26 cellular contexts compared by ENCODE assay signal in genomic region chr12:120342567-120343537, GRCh38. TPM values are rescaled to one million over a fixed set of nuclear protein-coding genes. Genes with fewer than 3 reads are reported as not detected.
DNase-seq lines count a peak whose midpoint lies in the region; ATAC-seq, FAIRE-seq and TF ChIP-seq lines count a peak whose summit lies in the region.
"Had no signal": no experiment of that assay in that cellular context is flagged by ENCODE, and none has a peak within 500 bp of the region (broad histone marks: within the 10 kb centered on the region; RNA-seq: fewer than 3 reads in every experiment).

No MANE protein-coding gene starts in this region.

- TF ChIP-seq POLR2A in H1 (IDR thresholded peaks at IDR 0.05; ENCODE audit: control extremely low read depth in 1 of 2, low read depth in 2 of 2, low read length in 2 of 2), result 0 out of 3 replicates have a peak, but pooled peaks of 1 of the 2 experiments have one; percentile 24

- H3K18ac ChIP-seq in H1 (ENCODE audit: extremely low read depth, low read length), result no peak overlapping the region

- no peaks in the 10 kb centered on the region for H3K79me1 ChIP-seq in H1 (ENCODE audit: low read depth, low read length)

- WGBS in H1 (ENCODE audit: extremely low coverage in 1 of 2, insufficient coverage in 1 of 2, insufficient read length in 1 of 2, insufficient replicate concordance in 2 of 2, low coverage in 1 of 2, low lambda C conversion rate in 2 of 2, missing lambda C conversion rate in 1 of 2), 2 experiments, result 65% methylated on average over 16 of the region's 30 CpGs; no CpG with 5 or more reads in 1 of the 2 experiments

- no peaks in the 10 kb centered on the region for H3K27me3 ChIP-seq in GM23338 (ENCODE audit: insufficient read depth)
- H3K27me3 ChIP-seq in H1 (replicated peaks in 1 of 4; ENCODE audit: control insufficient read depth in 3 of 4, extremely low read depth in 1 of 4, insufficient read depth in 3 of 4, low read length in 3 of 4), result no peaks in the 10 kb centered on the region
- H3K27me3 ChIP-seq in left lung, result no peaks in the 10 kb centered on the region
- H3K27me3 ChIP-seq: BLaER1, SJCRH30 had no signal

- H2BK20ac ChIP-seq in H1 (ENCODE audit: low read length), result no peak overlapping the region

- peak; percentile 54 for DNase-seq in GM23338 (ENCODE audit: low spot score)
- DNase-seq in H1 (ENCODE audit: low read depth in 1 of 2, low spot score in 2 of 2), result peak in 1 of 2 experiments; percentile 52
- no peak for DNase-seq in nephron progenitor cell
- no peak for DNase-seq in left lung
- DNase-seq: CD4-positive, alpha-beta T cell; COR-L47; DMS 273 treated with DMSO at 0.1 percent for 48 hours; DMS79 treated with DMSO at 0.1 percent for 48 hours; Karpas-422; MV-4-11; NCI-H1694; NCI-H2081; NCI-H2171 treated with DMSO at 0.1 percent for 48 hours; NCI-H526; OCI-M1; SJCRH30; T-cell had no signal

- no peak overlapping the region for H4K5ac ChIP-seq in H1 (ENCODE audit: insufficient read length, low read depth, low read length)

- no peak overlapping the region for H2BK15ac ChIP-seq in H1 (ENCODE audit: low read length)

- H3K9ac ChIP-seq in H1 (replicated peaks in 1 of 4; ENCODE audit: extremely low read depth in 1 of 4, low read depth in 3 of 4, low read length in 3 of 4), result no peak overlapping the region
- H3K9ac ChIP-seq: BLaER1 had no signal

- H3K27ac Mint-ChIP-seq in GM23338 (no peak overlapping the region), nephron progenitor cell (peak overlapping the region; percentile 92)
- H3K27ac Mint-ChIP-seq: CD4-positive, alpha-beta T cell; T-cell had no signal

- H3K9me3 ChIP-seq in H1 (ENCODE audit: insufficient read depth in 2 of 2, low read depth in 1 of 2, low read length in 1 of 2) (peaks cover under 1 to 3% of the 10 kb centered on the region in 2 experiments), left lung (peaks cover 0 to 4% of the 10 kb centered on the region in 2 donors)

- no peak for TF ChIP-seq EP300 in H1 (IDR thresholded peaks at IDR 0.05; ENCODE audit: borderline replicate concordance in 1 of 2, low read depth in 2 of 2, low read length in 2 of 2)

- H3K4me2 ChIP-seq in GM23338, result peak overlapping the region; percentile 43; the same call in 1 of the 2 replicates
- no peak overlapping the region; a peak in 2 of 4 replicates for H3K4me2 ChIP-seq in H1 (ENCODE audit: insufficient read depth in 1 of 2, low read depth in 2 of 2, low read length in 2 of 2)
- H3K4me2 ChIP-seq: BLaER1 had no signal

- FAIRE-seq in H1 (lab: Jason Lieb, UNC), result no peak
- FAIRE-seq: GM12878, HTR-8/SVneo, RCC 7860 had no signal

- no peak overlapping the region for H2AK5ac ChIP-seq in H1 (ENCODE audit: low read depth, low read length)

- H3K4me3 Mint-ChIP-seq in GM23338 (no peak overlapping the region), nephron progenitor cell (no peak overlapping the region)
- H3K4me3 Mint-ChIP-seq: CD4-positive, alpha-beta T cell; T-cell had no signal

- no peak overlapping the region for H3K14ac ChIP-seq in H1 (ENCODE audit: insufficient read length)

- H3K79me2 ChIP-seq in GM23338 (replicated peaks; ENCODE audit: insufficient read depth), result no peaks in the 10 kb centered on the region
- H3K79me2 ChIP-seq in H1 (ENCODE audit: control insufficient read depth in 1 of 2, insufficient read depth in 2 of 2, low read length in 2 of 2), result no peaks in the 10 kb centered on the region

- no peaks in the 10 kb centered on the region for H3F3A ChIP-seq in GM23338 (replicated peaks; ENCODE audit: low read depth)

- H3K27ac ChIP-seq in GM23338 (ENCODE audit: low read depth) (no peak overlapping the region), H1 (ENCODE audit: low read depth, low read length) (no peak overlapping the region), left lung (no peak overlapping the region)
- H3K27ac ChIP-seq: BLaER1, SJCRH30 had no signal

- H3K4me1 Mint-ChIP-seq in GM23338 (peaks cover 4% of the 10 kb centered on the region; the same call in 1 of the 3 replicates), nephron progenitor cell (peaks cover 8% of the 10 kb centered on the region)
- H3K4me1 Mint-ChIP-seq: T-cell had no signal

- H3K4ac ChIP-seq in H1 (replicated peaks; ENCODE audit: insufficient read length, low read depth, low read length), result no peak overlapping the region

- POLR2A ChIA-PET in H1 (lab: Charles Lee; ENCODE audit: partially characterized antibody), result interaction anchor here (0.6 to 2.9 kb wide), 7 partner anchors 8 to 84 kb away, joined by 3 to 13 read pairs (median 4); no protein-coding TSS in a partner anchor

- no peaks in the 10 kb centered on the region for H3K23me2 ChIP-seq in H1 (ENCODE audit: low read depth, low read length)

- no peak overlapping the region for H3K56ac ChIP-seq in H1 (replicated peaks; ENCODE audit: insufficient read length, low read depth, low read length)

- H3K9me2 ChIP-seq in GM23338 (ENCODE audit: insufficient read depth), result no peaks in the 10 kb centered on the region

- CTCF ChIA-PET in H1 (lab: Charles Lee; ENCODE audit: partially characterized antibody), result interaction anchor here (0.6 to 3.1 kb wide), 6 partner anchors 16 to 97 kb away, joined by 3 to 13 read pairs (median 3); no protein-coding TSS in a partner anchor

- peaks cover 30% of the 10 kb centered on the region for H3K27me3 Mint-ChIP-seq in GM23338 (ENCODE audit: insufficient read depth, low read depth, poor library complexity)
- H3K27me3 Mint-ChIP-seq in nephron progenitor cell (ENCODE audit: low read depth, poor library complexity), result peaks cover 7% of the 10 kb centered on the region

- ATAC-seq in GM23338, result peak; percentile 73
- ATAC-seq in GM21367 (IDR thresholded peaks at IDR 0.05; ENCODE audit: unreplicated experiment), result no peak
- ATAC-seq in left lung, result no peak
- ATAC-seq in GM19463 (IDR thresholded peaks at IDR 0.05; ENCODE audit: unreplicated experiment), result no peak
- no peak for ATAC-seq in HG03025 (IDR thresholded peaks at IDR 0.05; ENCODE audit: low FRiP score, unreplicated experiment)
- ATAC-seq: GM12878, T-cell had no signal

- no peak for TF ChIP-seq RAD21 in H1 (IDR thresholded peaks at IDR 0.05 in 1 of 2, conservative IDR thresholded peaks at IDR 0.05 in 1 of 2; ENCODE audit: low read depth in 2 of 2, low read length in 2 of 2)

- no peak overlapping the region for H2BK5ac ChIP-seq in H1 (ENCODE audit: low read depth, low read length)

- TF ChIP-seq CTCF in GM23338 (conservative IDR thresholded peaks at IDR 0.05; ENCODE audit: low read depth in 2 of 2) (no peak), H1 (IDR thresholded peaks at IDR 0.05; ENCODE audit: control extremely low read depth in 1 of 3, insufficient read depth in 1 of 3, low read depth in 1 of 3, low read length in 3 of 3) (no peak), nephron progenitor cell (IDR thresholded peaks at IDR 0.05) (no peak), left lung (IDR thresholded peaks at IDR 0.05) (no peak)

- H2BK12ac ChIP-seq in H1 (ENCODE audit: low read depth, low read length), result no peak overlapping the region

- H4K8ac ChIP-seq in H1 (ENCODE audit: extremely low read depth, insufficient read depth, low read length), result peak overlapping the region; percentile 85; the same call in 1 of the 2 replicates

- H3K36me3 Mint-ChIP-seq in GM23338 (ENCODE audit: low read depth) (peaks cover 45% of the 10 kb centered on the region), nephron progenitor cell (ENCODE audit: low read depth) (peaks cover 38% of the 10 kb centered on the region)

- no peak overlapping the region for H4K91ac ChIP-seq in H1 (replicated peaks; ENCODE audit: insufficient read length, low read length)

- no peak overlapping the region; the same call in 1 of the 2 replicates for H2AFZ ChIP-seq in GM23338
- H2AFZ ChIP-seq in H1 (ENCODE audit: low read length), result no peak overlapping the region

- H4K20me1 ChIP-seq in GM23338 (replicated peaks; ENCODE audit: insufficient read depth) (no peaks in the 10 kb centered on the region), H1 (replicated peaks in 1 of 2; ENCODE audit: control insufficient read depth in 1 of 2, insufficient read depth in 2 of 2, low read length in 2 of 2) (peaks cover 0 to 2% of the 10 kb centered on the region in 2 experiments)
- H4K20me1 ChIP-seq: BLaER1 had no signal

- H3K4me3 ChIP-seq in GM23338, result peak overlapping the region; percentile 30; the same call in 1 of the 2 replicates
- H3K4me3 ChIP-seq in H1 (ENCODE audit: extremely low read depth in 1 of 4, insufficient read depth in 2 of 4, low read depth in 3 of 4, low read length in 4 of 4), result 0 out of 8 replicates have a peak overlapping the region, but pooled peaks of 1 of the 4 experiments have one; percentile 9
- no peak overlapping the region for H3K4me3 ChIP-seq in left lung
- H3K4me3 ChIP-seq: BLaER1, GM12878, SJCRH30 had no signal

- H3K4me1 ChIP-seq in GM23338 (ENCODE audit: insufficient read depth) (no peaks in the 10 kb centered on the region), H1 (replicated peaks in 1 of 4; ENCODE audit: control insufficient read depth in 3 of 4, insufficient read depth in 4 of 4, low read length in 3 of 4) (peaks cover 0 to 9% (median 4%) of the 10 kb centered on the region in 4 experiments; a peak in 5 of 7 replicates), left lung (no peaks in the 10 kb centered on the region)
- H3K4me1 ChIP-seq: SJCRH30 had no signal

- H3K36me3 ChIP-seq in GM23338 (ENCODE audit: insufficient read depth), result no peaks in the 10 kb centered on the region
- peaks cover 5 to 38% (median 24%) of the 10 kb centered on the region in 4 experiments; a peak in 6 of 8 replicates for H3K36me3 ChIP-seq in H1 (ENCODE audit: control insufficient read depth in 2 of 4, insufficient read depth in 4 of 4, low read length in 3 of 4)
- H3K36me3 ChIP-seq in left lung, result no peaks in the 10 kb centered on the region
- H3K36me3 ChIP-seq: BLaER1, SJCRH30 had no signal

- H3K23ac ChIP-seq in H1 (ENCODE audit: insufficient read length), result no peak overlapping the region

- no peak overlapping the region for H2BK120ac ChIP-seq in H1 (replicated peaks; ENCODE audit: low read depth, low read length)

- intact Hi-C loops in left lung (cut with DNase I), result no loop called here

- peaks cover 15% of the 10 kb centered on the region for H3K9me3 Mint-ChIP-seq in GM23338
- H3K9me3 Mint-ChIP-seq in nephron progenitor cell, result peaks cover 20% of the 10 kb centered on the region

RNA-seq across cellular contexts. Expression of gene PLA2G1B, which starts 15.3 kb away (rescaled TPM):
- total RNA-seq in GM23338 (2014; rRNA removed; shearing (Covaris generic)), result not detected in 2 replicates
- polyA plus RNA-seq in GM23338 (2016; fragmentation: Nextera tagmentation; extraction: Ambion mirVana) (not detected in 2 replicates), H1 (2011; rRNA removed) (0.19 TPM in 1 of 2 replicates, not detected in the other)
- total RNA-seq in H1 (2021; fragmentation: NEBNext Ultra II Directional; extraction: Animal tissue kit (Norgen Biotek cat#: 25700)), result not detected in 2 replicates
- polyA plus RNA-seq in H1 (2011; cell fraction: cytosol; rRNA removed), result not detected
- polyA plus RNA-seq in H1 (2011; cell fraction: nucleus; rRNA removed), result not detected
- not detected in 4 replicates for polyA plus RNA-seq in H1 (2012, experiment 1 of 2)
- not detected for polyA plus RNA-seq in H1 (2012, experiment 2 of 2)
- not detected for polyA plus RNA-seq in H1 (2013, experiment 1 of 2)
- polyA plus RNA-seq in H1 (2013, experiment 2 of 2), result not detected
- polyA minus RNA-seq in H1 (2011; rRNA and poly(A)+ RNA removed), result not detected in 2 replicates
- polyA minus RNA-seq in H1 (2011; cell fraction: cytosol; rRNA and poly(A)+ RNA removed), result not detected
- polyA minus RNA-seq in H1 (2011; cell fraction: nucleus; rRNA and poly(A)+ RNA removed), result not detected
- total RNA-seq in left lung, result 10 to 100 TPM in 1 of 2 donors, 1 to 10 TPM in 1; 4.7 to 76.9 TPM
- total RNA-seq: CD4-positive, alpha-beta T cell; GM12878; H4; M059J; SJCRH30 had no signal
- polyA plus RNA-seq: GM12878 had no signal

RNA-seq across cellular contexts. Expression of gene MSI1, which starts 26.1 kb away (rescaled TPM):
- 8.1 and 12.8 TPM in 2 replicates for total RNA-seq in GM23338 (2014; rRNA removed; shearing (Covaris generic))
- polyA plus RNA-seq in GM23338 (2016; fragmentation: Nextera tagmentation; extraction: Ambion mirVana) (16.9 and 19.2 TPM in 2 replicates), H1 (2011; rRNA removed) (13.5 and 19.2 TPM in 2 replicates)
- 51.9 and 53.1 TPM in 2 replicates for total RNA-seq in H1 (2021; fragmentation: NEBNext Ultra II Directional; extraction: Animal tissue kit (Norgen Biotek cat#: 25700))
- 16.5 TPM for polyA plus RNA-seq in H1 (2011; cell fraction: cytosol; rRNA removed)
- polyA plus RNA-seq in H1 (2011; cell fraction: nucleus; rRNA removed), result 52.5 TPM
- polyA plus RNA-seq in H1 (2012, experiment 1 of 2), result 40.8 to 47.7 TPM (median 43.9 TPM) in 4 replicates
- 28.7 TPM for polyA plus RNA-seq in H1 (2012, experiment 2 of 2)
- polyA plus RNA-seq in H1 (2013, experiment 1 of 2), result 16.6 TPM
- polyA plus RNA-seq in H1 (2013, experiment 2 of 2), result 16.5 TPM
- polyA minus RNA-seq in H1 (2011; rRNA and poly(A)+ RNA removed), result 11.5 and 11.6 TPM in 2 replicates
- 26.4 TPM for polyA minus RNA-seq in H1 (2011; cell fraction: cytosol; rRNA and poly(A)+ RNA removed)
- polyA minus RNA-seq in H1 (2011; cell fraction: nucleus; rRNA and poly(A)+ RNA removed), result 9.0 TPM
- total RNA-seq in left lung, result 1 to 10 TPM in 1 of 2 donors, under 1 TPM in 1; 0.60 to 1.3 TPM
- total RNA-seq: CD4-positive, alpha-beta T cell; GM12878; M059J had no signal

RNA-seq across cellular contexts. Expression of gene SIRT4, which starts 40.7 kb away (rescaled TPM):
- 0.78 and 2.0 TPM in 2 replicates for total RNA-seq in GM23338 (2014; rRNA removed; shearing (Covaris generic))
- polyA plus RNA-seq in GM23338 (2016; fragmentation: Nextera tagmentation; extraction: Ambion mirVana), result 3.0 and 4.1 TPM in 2 replicates
- 2.3 and 4.1 TPM in 2 replicates for total RNA-seq in H1 (2021; fragmentation: NEBNext Ultra II Directional; extraction: Animal tissue kit (Norgen Biotek cat#: 25700))
- polyA plus RNA-seq in H1 (2011; rRNA removed), result 2.7 and 3.8 TPM in 2 replicates
- polyA plus RNA-seq in H1 (2011; cell fraction: cytosol; rRNA removed), result 4.1 TPM
- 3.0 TPM for polyA plus RNA-seq in H1 (2011; cell fraction: nucleus; rRNA removed)
- 2.8 to 5.4 TPM (median 4.4 TPM) in 4 replicates for polyA plus RNA-seq in H1 (2012, experiment 1 of 2)
- 3.1 TPM for polyA plus RNA-seq in H1 (2012, experiment 2 of 2)
- 1.4 TPM for polyA plus RNA-seq in H1 (2013, experiment 1 of 2)
- polyA plus RNA-seq in H1 (2013, experiment 2 of 2), result 2.1 TPM
- 2.5 and 3.1 TPM in 2 replicates for polyA minus RNA-seq in H1 (2011; rRNA and poly(A)+ RNA removed)
- polyA minus RNA-seq in H1 (2011; cell fraction: cytosol; rRNA and poly(A)+ RNA removed), result 1.9 TPM
- polyA minus RNA-seq in H1 (2011; cell fraction: nucleus; rRNA and poly(A)+ RNA removed), result 1.4 TPM
- 1 to 10 TPM; 1.7 to 2.3 TPM for total RNA-seq in left lung

RNA-seq across cellular contexts. Expression of gene RNU4-1, which starts 49.8 kb away (rescaled TPM):
- under 0.01 TPM in 1 of 2 replicates, not detected in the other for total RNA-seq in GM23338 (2014; rRNA removed; shearing (Covaris generic))
- polyA plus RNA-seq in GM23338 (2016; fragmentation: Nextera tagmentation; extraction: Ambion mirVana) (6.0 and 6.4 TPM in 2 replicates), H1 (2011; rRNA removed) (under 0.01 TPM in 2 replicates)
- 1,424 and 1,786 TPM in 2 replicates for total RNA-seq in H1 (2021; fragmentation: NEBNext Ultra II Directional; extraction: Animal tissue kit (Norgen Biotek cat#: 25700))
- polyA plus RNA-seq in H1 (2011; cell fraction: cytosol; rRNA removed), result under 0.01 TPM
- under 0.01 TPM for polyA plus RNA-seq in H1 (2011; cell fraction: nucleus; rRNA removed)
- 269 to 479 TPM in 2 of 4 replicates, not detected in the others for polyA plus RNA-seq in H1 (2012, experiment 1 of 2)
- not detected for polyA plus RNA-seq in H1 (2012, experiment 2 of 2)
- not detected for polyA plus RNA-seq in H1 (2013, experiment 1 of 2)
- polyA plus RNA-seq in H1 (2013, experiment 2 of 2), result not detected
- 17,972 and 34,273 TPM in 2 replicates for polyA minus RNA-seq in H1 (2011; rRNA and poly(A)+ RNA removed)
- polyA minus RNA-seq in H1 (2011; cell fraction: cytosol; rRNA and poly(A)+ RNA removed), result 67,273 TPM
- under 0.01 TPM for polyA minus RNA-seq in H1 (2011; cell fraction: nucleus; rRNA and poly(A)+ RNA removed)
- total RNA-seq in left lung, result 1,000 to 10,000 TPM; 3,185 to 3,518 TPM
- total RNA-seq: M059J had no signal

RNA-seq across cellular contexts. Expression of gene RNU4-2, which starts 51.1 kb away (rescaled TPM):
- under 0.01 TPM in 1 of 2 replicates, not detected in the other for total RNA-seq in GM23338 (2014; rRNA removed; shearing (Covaris generic))
- polyA plus RNA-seq in GM23338 (2016; fragmentation: Nextera tagmentation; extraction: Ambion mirVana), result 9.5 TPM in 1 of 2 replicates, not detected in the other
- total RNA-seq in H1 (2021; fragmentation: NEBNext Ultra II Directional; extraction: Animal tissue kit (Norgen Biotek cat#: 25700)), result 1,112 and 1,388 TPM in 2 replicates
- under 0.01 TPM in 2 replicates for polyA plus RNA-seq in H1 (2011; rRNA removed)
- under 0.01 TPM for polyA plus RNA-seq in H1 (2011; cell fraction: cytosol; rRNA removed)
- polyA plus RNA-seq in H1 (2011; cell fraction: nucleus; rRNA removed), result under 0.01 TPM
- 129 to 168 TPM in 2 of 4 replicates, not detected in the others for polyA plus RNA-seq in H1 (2012, experiment 1 of 2)
- polyA plus RNA-seq in H1 (2012, experiment 2 of 2), result not detected
- not detected for polyA plus RNA-seq in H1 (2013, experiment 1 of 2)
- polyA plus RNA-seq in H1 (2013, experiment 2 of 2), result not detected
- 15,221 and 27,096 TPM in 2 replicates for polyA minus RNA-seq in H1 (2011; rRNA and poly(A)+ RNA removed)
- 41,377 TPM for polyA minus RNA-seq in H1 (2011; cell fraction: cytosol; rRNA and poly(A)+ RNA removed)
- under 0.01 TPM for polyA minus RNA-seq in H1 (2011; cell fraction: nucleus; rRNA and poly(A)+ RNA removed)
- total RNA-seq in left lung, result 1,000 to 10,000 TPM; 6,889 to 7,719 TPM
- total RNA-seq: SJCRH30 had no signal
